11 cellular contexts compared by ENCODE assay signal in genomic region chr2:109692013-109692738, GRCh38.
DNase-seq lines count a peak whose midpoint lies in the region; ATAC-seq and TF ChIP-seq lines count a peak whose summit lies in the region.
"Had no signal": no experiment of that assay in that cellular context is flagged by ENCODE, and none has a peak within 500 bp of the region (broad histone marks: within the 10 kb centered on the region; RNA-seq: fewer than 3 reads in every experiment).

No MANE protein-coding gene starts in this region.

- H3K9me3 Mint-ChIP-seq in nephron, result peaks cover 2% of the 10 kb centered on the region

- H3K27ac Mint-ChIP-seq in nephron, result peak overlapping the region; percentile 74 to 98 (median 89)

- no peaks in the 10 kb centered on the region for H3K36me3 Mint-ChIP-seq in nephron (ENCODE audit: low read depth)

- H3K27ac ChIP-seq in epithelial cell of prostate (peak overlapping the region; percentile 58), upper lobe of right lung (peak overlapping the region; percentile 65)

- H3K4me1 ChIP-seq in upper lobe of right lung, result peaks cover 25% of the 10 kb centered on the region

- H3K27me3 ChIP-seq in upper lobe of right lung, result no peaks in the 10 kb centered on the region

- H3K4me1 Mint-ChIP-seq in nephron, result peaks cover 42% of the 10 kb centered on the region

- intact Hi-C loops in upper lobe of right lung (cut with DNase I), result no loop called here

- H3K4me3 Mint-ChIP-seq in nephron, result peak overlapping the region in 1 of 3 experiments; percentile 27

- TF ChIP-seq CTCF in nephron (IDR thresholded peaks at IDR 0.05; ENCODE audit: unreplicated experiment in 3 of 3), result no peak
- no peak for TF ChIP-seq CTCF in upper lobe of right lung (IDR thresholded peaks at IDR 0.05)

- no peaks in the 10 kb centered on the region for H3K9me3 ChIP-seq in upper lobe of right lung

- H3K36me3 ChIP-seq in upper lobe of right lung, result no peaks in the 10 kb centered on the region

- peak; percentile 9 for DNase-seq in SIG-M5 treated with dmso at 0.1 percent for 504 hours (lab: John Stamatoyannopoulos, UW; ENCODE audit: unreplicated experiment)
- DNase-seq in SIG-M5 (lab: John Stamatoyannopoulos, UW), result no peak
- DNase-seq in epithelial cell of prostate (ENCODE audit: low read depth, low spot score), result no peak
- DNase-seq in upper lobe of right lung, result peak; percentile 68
- DNase-seq: activated CD4-positive, alpha-beta T cell treated with anti-CD3 and anti-CD28 coated beads, Interleukin-2, amount 50 U/mL, for 4 hours; activated gamma-delta T cell; Karpas-422 had no signal

- H3K27me3 Mint-ChIP-seq in nephron (ENCODE audit: low read depth), result peaks cover 3% of the 10 kb centered on the region

- H3K4me3 ChIP-seq in upper lobe of right lung, result no peak overlapping the region

- ATAC-seq in upper lobe of right lung, result peak; percentile 80
- ATAC-seq in HG02610 (IDR thresholded peaks at IDR 0.05; ENCODE audit: unreplicated experiment), result no peak
- ATAC-seq in HG03378 (IDR thresholded peaks at IDR 0.05; ENCODE audit: unreplicated experiment), result no peak
- no peak for ATAC-seq in HG03571 (IDR thresholded peaks at IDR 0.05; ENCODE audit: unreplicated experiment)

Comparison
In these comparisons a context has a peak if more than half of its experiments do, and no peak if none do; other contexts are left out.
1. DNase-seq: peak in SIG-M5 treated with dmso at 0.1 percent for 504 hours (single experiment) and upper lobe of right lung (single experiment); none in SIG-M5 (single experiment) and epithelial cell of prostate (single experiment).